Comparison of ENCODE assay signal across 10 cellular contexts in the genomic region with DNA sequence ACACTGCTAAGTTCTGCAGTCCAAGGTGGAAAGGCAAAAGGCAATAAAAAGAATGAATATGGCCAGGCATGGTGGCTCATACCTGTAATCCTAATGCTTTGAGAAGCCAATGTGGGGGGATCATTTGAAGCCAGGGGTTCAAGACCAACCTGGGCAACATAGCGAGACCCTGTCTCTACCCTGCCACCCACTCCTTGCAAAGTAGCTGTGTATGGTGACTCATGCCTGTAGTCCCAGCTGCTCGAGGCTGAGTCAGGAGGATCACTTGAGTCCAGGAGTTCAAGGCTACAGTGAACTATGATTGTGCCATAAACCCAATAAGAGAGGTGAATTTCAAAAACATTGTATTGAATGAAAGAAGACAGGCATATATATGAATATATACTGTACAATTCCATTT. TPM values are rescaled to one million over a fixed set of nuclear protein-coding genes. Genes with fewer than 3 reads are reported as not detected.
A peak's percentile ranks its signal among the peaks of the same experiment; 100 is the strongest.
DNase-seq lines count a peak whose midpoint lies in the region; ATAC-seq and TF ChIP-seq lines count a peak whose summit lies in the region.
"Had no signal": no experiment of that assay in that cellular context is flagged by ENCODE, and none has a peak within 500 bp of the region (broad histone marks: within the 10 kb centered on the region; RNA-seq: fewer than 3 reads in every experiment).

No MANE protein-coding gene starts in this region.

- ATAC-seq in thoracic aorta (ENCODE audit: insufficient number of reproducible peaks, low FRiP score, low read depth): no peak

- H3K9me3 ChIP-seq in thoracic aorta: no peaks in the 10 kb centered on the region

- H3K4me1 ChIP-seq in thoracic aorta (ENCODE audit: control insufficient read depth in 1 of 2, low read depth in 2 of 2): peaks cover 54 to 71% of the 10 kb centered on the region in 2 donors

- peaks cover 68% of the 10 kb centered on the region for H3K4me1 Mint-ChIP-seq in activated CD4-positive, alpha-beta memory T cell treated with anti-CD3 and anti-CD28 coated beads for 36 hours (ENCODE audit: low read depth)

- intact Hi-C loops in activated CD4-positive, alpha-beta memory T cell treated with anti-CD3 and anti-CD28 coated beads for 36 hours (cut with micrococcal nuclease): no loop called here

- TF ChIP-seq CTCF in fibroblast of the aortic adventitia (IDR thresholded peaks at IDR 0.05; ENCODE audit: insufficient read depth, low read length) (no peak), thoracic aorta (IDR thresholded peaks at IDR 0.05) (no peak)

- CTCF ChIA-PET in activated CD4-positive, alpha-beta memory T cell treated with anti-CD3 and anti-CD28 coated beads for 36 hours (lab: Charles Lee): interaction anchor here (0.5 to 2.2 kb wide), 6 partner anchors 15 to 330 kb away, joined by 3 to 8 read pairs (median 4); no protein-coding TSS in a partner anchor

- POLR2A ChIA-PET in activated CD4-positive, alpha-beta memory T cell treated with anti-CD3 and anti-CD28 coated beads for 36 hours (lab: Charles Lee): interaction anchor here (1.3 to 1.8 kb wide), 2 partner anchors 16 to 33 kb away, joined by 4 to 5 read pairs; no protein-coding TSS in a partner anchor

- no peaks in the 10 kb centered on the region for H3K27me3 ChIP-seq in thoracic aorta (replicated peaks; ENCODE audit: insufficient read depth)

- peaks cover 5% of the 10 kb centered on the region for H3K36me3 Mint-ChIP-seq in activated CD4-positive, alpha-beta memory T cell treated with anti-CD3 and anti-CD28 coated beads for 36 hours

- H3K4me3 ChIP-seq in fibroblast of the aortic adventitia (ENCODE audit: low read depth, low read length): peak overlapping the region; percentile 49
- peak overlapping the region; percentile 76 for H3K4me3 ChIP-seq in thoracic aorta

- H3K27me3 Mint-ChIP-seq in activated CD4-positive, alpha-beta memory T cell treated with anti-CD3 and anti-CD28 coated beads for 36 hours: no peaks in the 10 kb centered on the region

- peak overlapping the region; percentile 64 for H3K27ac Mint-ChIP-seq in activated CD4-positive, alpha-beta memory T cell treated with anti-CD3 and anti-CD28 coated beads for 36 hours

- no peak overlapping the region for H3K27ac ChIP-seq in thoracic aorta
- H3K27ac ChIP-seq: C4-2B had no signal

- H3K36me3 ChIP-seq in thoracic aorta: no peaks in the 10 kb centered on the region

- H3K4me3 Mint-ChIP-seq in activated CD4-positive, alpha-beta memory T cell treated with anti-CD3 and anti-CD28 coated beads for 36 hours: peak overlapping the region; percentile 24

- DNase-seq in activated effector memory CD4-positive, alpha-beta T cell treated with anti-CD3 and anti-CD28 coated beads, Interleukin-2, amount 50 U/mL, for 16 hours: peak; percentile 69
- DNase-seq in activated effector memory CD4-positive, alpha-beta T cell treated with Interleukin-2 at 50 U/mL for 16 hours: no peak
- peak; percentile 40 for DNase-seq in activated CD4-positive, alpha-beta memory T cell treated with anti-CD3 and anti-CD28 coated beads for 36 hours
- DNase-seq in fibroblast of the aortic adventitia (ENCODE audit: low read depth): no peak
- DNase-seq in thoracic aorta (ENCODE audit: low spot score): no peak
- DNase-seq in HCEC 1CT: no peak
- DNase-seq in putamen (ENCODE audit: low spot score): no peak
- DNase-seq in activated CD4-positive, CD25-positive, alpha-beta regulatory T cell (lab: John Stamatoyannopoulos, UW): no peak
- DNase-seq: NCI-H1694 had no signal

- H3K9me3 Mint-ChIP-seq in activated CD4-positive, alpha-beta memory T cell treated with anti-CD3 and anti-CD28 coated beads for 36 hours: no peaks in the 10 kb centered on the region

RNA-seq across cellular contexts. Expression of a gene that starts 2.4 kb away (rescaled TPM):
- total RNA-seq in activated CD4-positive, alpha-beta memory T cell treated with anti-CD3 and anti-CD28 coated beads for 36 hours: 100 to 1,000 TPM; 335 to 339 TPM
- total RNA-seq in fibroblast of the aortic adventitia (ENCODE audit: low replicate concordance) (77.4 and 415 TPM in 2 replicates), thoracic aorta (100 to 1,000 TPM; 208 to 328 TPM)

RNA-seq across cellular contexts. Expression of a gene that starts 16.8 kb away (rescaled TPM):
- total RNA-seq in activated CD4-positive, alpha-beta memory T cell treated with anti-CD3 and anti-CD28 coated beads for 36 hours: 100 to 1,000 TPM; 538 to 542 TPM
- total RNA-seq in fibroblast of the aortic adventitia (ENCODE audit: low replicate concordance): 251 and 733 TPM in 2 replicates
- 100 to 1,000 TPM; 451 to 800 TPM for total RNA-seq in thoracic aorta

RNA-seq across cellular contexts. Expression of a gene that starts 44.6 kb away (rescaled TPM):
- 1 to 10 TPM in 1 of 2 experiments, under 1 TPM in 1; 0.90 to 1.2 TPM for total RNA-seq in activated CD4-positive, alpha-beta memory T cell treated with anti-CD3 and anti-CD28 coated beads for 36 hours
- total RNA-seq in fibroblast of the aortic adventitia (ENCODE audit: low replicate concordance) (0.90 and 7.5 TPM in 2 replicates), thoracic aorta (10 to 100 TPM; 16.1 to 27.2 TPM)

Comparison
In these comparisons a context has a peak if more than half of its experiments do, and no peak if none do; other contexts are left out.
1. DNase-seq: peak in activated effector memory CD4-positive, alpha-beta T cell treated with anti-CD3 and anti-CD28 coated beads, Interleukin-2, amount 50 U/mL, for 16 hours (single experiment) and activated CD4-positive, alpha-beta memory T cell treated with anti-CD3 and anti-CD28 coated beads for 36 hours (single experiment); none in activated effector memory CD4-positive, alpha-beta T cell treated with Interleukin-2 at 50 U/mL for 16 hours (single experiment), fibroblast of the aortic adventitia (single experiment), thoracic aorta (single experiment), HCEC 1CT (single experiment), putamen (single experiment) and activated CD4-positive, CD25-positive, alpha-beta regulatory T cell (0 of 4).